8 cellular contexts compared by ENCODE assay signal in genomic region chr6:131914967-131915751, GRCh38. TPM values are rescaled to one million over a fixed set of nuclear protein-coding genes. Genes with fewer than 3 reads are reported as not detected.
DNase-seq lines count a peak whose midpoint lies in the region; ATAC-seq and TF ChIP-seq lines count a peak whose summit lies in the region.

No MANE protein-coding gene starts in this region.

- intact Hi-C loops in heart left ventricle (cut with DNase I) = loop anchor here (5.0 to 10.0 kb wide), 8 partner anchors 128 to 1030 kb away; no protein-coding TSS in a partner anchor

- no peak overlapping the region for H3K27ac ChIP-seq in heart left ventricle

- no peaks in the 10 kb centered on the region for H3K9me3 ChIP-seq in adipocyte (ENCODE audit: control insufficient read depth, low read length)
- no peaks in the 10 kb centered on the region for H3K9me3 ChIP-seq in heart left ventricle

- WGBS in heart left ventricle, 4 donors = 26 to 33% (median 28%) methylated on average over 10 of the region's 10 CpGs

- DNase-seq in EL (peak; percentile 79), HuH-7.5 (ENCODE audit: low spot score) (peak; percentile 27), SHP77 (lab: John Stamatoyannopoulos, UW) (peak; percentile 50 to 63), adipocyte (ENCODE audit: low read depth) (peak; percentile 91), heart left ventricle (peak in 4 of 5 donors; percentile 45 to 64 (median 46)), renal cortical epithelial cell (ENCODE audit: low read depth) (peak; percentile 78)

- peak; percentile 69 to 92 (median 82) for TF ChIP-seq CTCF in heart left ventricle (IDR thresholded peaks at IDR 0.05)

- ATAC-seq in GM21515 (IDR thresholded peaks at IDR 0.05; ENCODE audit: unreplicated experiment) (peak; percentile 90), heart left ventricle (peak in 2 of 4 donors; percentile 59 to 84), GM21360 (IDR thresholded peaks at IDR 0.05; ENCODE audit: unreplicated experiment) (no peak)

- H3K4me3 ChIP-seq in adipocyte (ENCODE audit: low read length) = peak overlapping the region; percentile 13
- no peak overlapping the region for H3K4me3 ChIP-seq in heart left ventricle

- H3K27me3 ChIP-seq in adipocyte (replicated peaks; ENCODE audit: control insufficient read depth, insufficient read depth, low read length) (no peaks in the 10 kb centered on the region), heart left ventricle (peaks cover 0 to 16% (median 0%) of the 10 kb centered on the region in 9 donors)

- H3K4me1 ChIP-seq in adipocyte (ENCODE audit: control insufficient read depth, insufficient read depth, low read length) (no peaks in the 10 kb centered on the region), heart left ventricle (peaks cover 0 to 5% (median 0%) of the 10 kb centered on the region in 12 donors)

- no peak overlapping the region for H3K9ac ChIP-seq in adipocyte (ENCODE audit: low read length)

- H3K36me3 ChIP-seq in adipocyte (ENCODE audit: control insufficient read depth, insufficient read depth, low read length, severe bottlenecking) = no peaks in the 10 kb centered on the region
- H3K36me3 ChIP-seq in heart left ventricle = no peaks in the 10 kb centered on the region

- TF ChIP-seq POLR2A in heart left ventricle (IDR thresholded peaks at IDR 0.05) = no peak

RNA-seq across cellular contexts. Expression of gene CCN2, which starts 36.0 kb away (rescaled TPM):
- total RNA-seq in heart left ventricle (10 to 100 TPM in 8 of 9 donors, 1 to 10 TPM in 1; 8.4 to 90.7 (median 39.0) TPM), renal cortical epithelial cell (36.1 and 166 TPM in 2 replicates)
- polyA plus RNA-seq in heart left ventricle = 10 to 100 TPM in 1 of 2 donors, 1 to 10 TPM in 1; 7.8 to 65.6 TPM

Comparison
In these comparisons a context has a peak if more than half of its experiments do, and no peak if none do; other contexts are left out.
1. DNase-seq: peak in every context shown above with its lines; median percentile 91 in adipocyte; 79 in EL; 78 in renal cortical epithelial cell; 56 in SHP77; 46 in heart left ventricle; 27 in HuH-7.5.